ENCODE assay signal across 17 cellular contexts in the genomic region with DNA sequence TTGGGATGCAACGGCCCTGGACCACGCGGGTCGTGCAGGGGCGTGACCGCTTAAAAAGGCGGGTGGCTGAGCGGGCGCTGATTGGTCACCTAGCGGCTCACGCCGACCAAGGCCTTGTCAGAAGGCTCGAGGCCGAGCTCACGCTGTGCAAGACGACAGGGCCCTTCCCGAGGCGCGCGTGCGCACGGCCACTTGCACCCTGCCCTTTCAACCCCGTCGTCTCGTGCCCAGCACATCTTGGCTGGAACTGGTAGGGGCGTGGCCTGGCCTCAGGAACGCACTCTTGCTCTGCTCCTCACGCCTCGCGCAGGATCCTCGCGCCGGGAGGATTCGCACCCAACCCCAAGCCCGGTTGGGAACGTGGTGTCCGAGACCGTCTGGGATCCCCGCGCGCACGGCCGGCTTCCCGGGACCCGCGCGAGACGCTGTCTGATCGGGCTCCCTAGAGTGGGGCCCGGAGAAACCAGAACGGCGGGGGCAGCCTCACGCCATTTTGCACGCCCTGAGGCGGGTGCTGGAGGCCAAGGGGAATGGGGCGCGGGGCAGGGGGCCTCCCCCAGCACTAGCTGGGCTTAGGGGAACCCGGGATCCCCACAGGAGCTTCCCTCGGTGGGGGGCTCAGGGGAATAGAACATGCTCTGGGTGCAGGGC. TPM values are rescaled to one million over a fixed set of nuclear protein-coding genes. Genes with fewer than 3 reads are reported as not detected.
A peak's percentile ranks its signal among the peaks of the same experiment; 100 is the strongest.
DNase-seq lines count a peak whose midpoint lies in the region; ATAC-seq, FAIRE-seq and TF ChIP-seq lines count a peak whose summit lies in the region.
"Had no signal": no experiment of that assay in that cellular context is flagged by ENCODE, and none has a peak within 500 bp of the region (broad histone marks: within the 10 kb centered on the region; RNA-seq: fewer than 3 reads in every experiment).

A gene with protein sequence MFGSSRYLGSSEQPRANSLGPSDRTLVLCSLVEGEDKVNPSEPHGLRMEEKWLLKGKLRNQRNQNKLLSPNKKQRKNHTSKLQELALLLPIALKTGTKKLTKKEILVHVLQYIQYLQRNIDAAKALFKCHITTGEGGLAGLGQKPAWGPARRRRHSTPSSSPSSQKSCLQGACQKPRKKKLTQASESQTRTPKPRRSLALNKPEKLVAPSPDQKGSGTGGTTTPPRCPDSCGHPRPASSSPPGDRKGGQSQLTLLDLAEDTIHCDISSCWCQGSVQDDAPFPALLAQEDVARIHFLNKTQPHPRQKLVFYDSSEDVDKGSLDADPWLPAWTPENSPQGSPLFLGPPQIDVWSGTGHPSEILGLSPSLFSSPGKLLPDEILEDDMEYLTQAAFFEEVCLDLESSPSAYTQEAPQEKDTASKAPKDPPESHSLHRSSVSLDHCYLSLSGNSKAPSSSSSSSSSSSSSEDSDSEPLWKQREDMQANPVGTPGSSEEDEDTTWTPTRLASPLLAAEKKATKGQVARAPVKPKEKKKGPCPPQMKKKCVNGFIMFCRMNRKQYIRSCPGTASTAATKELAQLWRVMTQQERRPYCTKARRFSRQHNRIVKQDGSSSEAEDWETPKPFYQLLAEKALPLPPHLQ (plus strand): TSS at position 280 of the 651 bp plus-strand sequence. CDS start 1,938 bp downstream, outside the sequence.

- peak within 1 kb of the TSS; percentile 31 for H3K4me3 Mint-ChIP-seq in activated CD8-positive, alpha-beta T cell treated with anti-CD3 and anti-CD28 coated beads for 36 hours
- H3K4me3 Mint-ChIP-seq in activated CD8-positive, alpha-beta T cell treated with anti-CD3 and anti-CD28 coated beads, Interleukin-2, amount 10 ng/mL, durations not matched to agents 7 days and 5 days = no peak within 1 kb of the TSS
- peak within 1 kb of the TSS in 5 of 8 donors; percentile 13 to 76 (median 60) for H3K4me3 Mint-ChIP-seq in naive B cell

- peaks cover 27% of the 10 kb centered on the region for H3K79me2 ChIP-seq in GM12878 (ENCODE audit: control insufficient read depth, insufficient read depth, low read length)

- H3K27me3 Mint-ChIP-seq in activated CD8-positive, alpha-beta T cell treated with anti-CD3 and anti-CD28 coated beads for 36 hours = no peaks in the 10 kb centered on the region
- H3K27me3 Mint-ChIP-seq in activated CD8-positive, alpha-beta T cell treated with anti-CD3 and anti-CD28 coated beads, Interleukin-2, amount 10 ng/mL, durations not matched to agents 7 days and 5 days (ENCODE audit: low read depth) = no peaks in the 10 kb centered on the region
- peaks cover 0 to 5% (median 0%) of the 10 kb centered on the region in 3 donors for H3K27me3 Mint-ChIP-seq in naive B cell

- ATAC-seq in activated CD8-positive, alpha-beta T cell treated with anti-CD3 and anti-CD28 coated beads for 36 hours = no peak
- ATAC-seq in activated CD8-positive, alpha-beta T cell treated with anti-CD3 and anti-CD28 coated beads, Interleukin-2, amount 10 ng/mL, durations not matched to agents 7 days and 5 days = no peak
- ATAC-seq in GM12878 (no peak), naive B cell (ENCODE audit: low read depth in 2 of 2) (no peak)

- no peaks in the 10 kb centered on the region for H3K9me3 Mint-ChIP-seq in activated CD8-positive, alpha-beta T cell treated with anti-CD3 and anti-CD28 coated beads for 36 hours
- no peaks in the 10 kb centered on the region for H3K9me3 Mint-ChIP-seq in activated CD8-positive, alpha-beta T cell treated with anti-CD3 and anti-CD28 coated beads, Interleukin-2, amount 10 ng/mL, durations not matched to agents 7 days and 5 days (ENCODE audit: insufficient read depth)
- H3K9me3 Mint-ChIP-seq in naive B cell = no peaks in the 10 kb centered on the region

- no peak within 1 kb of the TSS for H2AFZ ChIP-seq in GM12878 (ENCODE audit: control insufficient read depth, low read depth, low read length)

- RAD21 ChIA-PET in GM12878 (lab: Charles Lee; ENCODE audit: unreplicated experiment) = interaction anchor here (0.9 to 1.4 kb wide), 2 partner anchors 18 to 36 kb away, joined by 3 read pairs; partner anchors contain the start of gene SIX5

- no peak for TF ChIP-seq CTCF in activated CD8-positive, alpha-beta T cell treated with anti-CD3 and anti-CD28 coated beads for 36 hours (IDR thresholded peaks at IDR 0.05)
- TF ChIP-seq CTCF in GM12878 (IDR thresholded peaks at IDR 0.05 in 2 of 3, conservative IDR thresholded peaks at IDR 0.05 in 1 of 3; ENCODE audit: control insufficient read depth in 2 of 3, extremely low read depth in 1 of 3, insufficient read depth in 1 of 3, low read depth in 3 of 3, low read length in 3 of 3) (no peak), testis (IDR thresholded peaks at IDR 0.05) (no peak)

- no peak within 1 kb of the TSS for H3K27ac Mint-ChIP-seq in activated CD8-positive, alpha-beta T cell treated with anti-CD3 and anti-CD28 coated beads for 36 hours
- no peak within 1 kb of the TSS for H3K27ac Mint-ChIP-seq in activated CD8-positive, alpha-beta T cell treated with anti-CD3 and anti-CD28 coated beads, Interleukin-2, amount 10 ng/mL, durations not matched to agents 7 days and 5 days
- peak within 1 kb of the TSS in 3 of 6 donors; percentile 24 to 47 (median 41) for H3K27ac Mint-ChIP-seq in naive B cell

- H3K27ac ChIP-seq in GM12878 (ENCODE audit: control insufficient read depth, insufficient read depth) = no peak within 1 kb of the TSS
- no peak within 1 kb of the TSS for H3K27ac ChIP-seq in testis
- H3K27ac ChIP-seq: BLaER1, HL-60 had no signal

- H3K27me3 ChIP-seq in GM12878 (replicated peaks in 1 of 2; ENCODE audit: control insufficient read depth in 2 of 2, insufficient read depth in 2 of 2, low read length in 1 of 2) (no peaks in the 10 kb centered on the region), testis (no peaks in the 10 kb centered on the region)
- H3K27me3 ChIP-seq: BLaER1 had no signal

- intact Hi-C loops in activated CD8-positive, alpha-beta T cell treated with anti-CD3 and anti-CD28 coated beads for 36 hours (cut with micrococcal nuclease) = no loop called here
- intact Hi-C loops in GM12878 (cut with micrococcal nuclease; ENCODE audit: unreplicated experiment) (loop anchor here (5.0 kb wide), 1 partner anchor 34 kb away; the partner anchor contains the start of gene SIX5), testis (cut with DNase I; ENCODE audit: low total_unique reads) (no loop called here)

- H3K9me3 ChIP-seq in GM12878 (replicated peaks; ENCODE audit: control insufficient read depth, insufficient read depth, low read length) (no peaks in the 10 kb centered on the region), testis (no peaks in the 10 kb centered on the region)
- H3K9me3 ChIP-seq: BLaER1, Caco-2 had no signal

- no peak within 1 kb of the TSS for H3K9ac ChIP-seq in GM12878 (ENCODE audit: control insufficient read depth, insufficient read depth, low read length)
- H3K9ac ChIP-seq: BLaER1 had no signal

- TF ChIP-seq POLR2A in GM12878 (IDR thresholded peaks at IDR 0.05; ENCODE audit: low read depth, low read length) (no peak), testis (IDR thresholded peaks at IDR 0.05) (no peak)

- POLR2A ChIA-PET in activated CD8-positive, alpha-beta T cell treated with anti-CD3 and anti-CD28 coated beads for 36 hours (lab: Charles Lee) = interaction anchor here (0.6 to 0.9 kb wide), 3 partner anchors 16 to 41 kb away, joined by 3 to 4 read pairs (median 3); partner anchors contain the start of genes QPCTL and SNRPD2
- POLR2A ChIA-PET in activated CD8-positive, alpha-beta T cell treated with anti-CD3 and anti-CD28 coated beads, Interleukin-2, amount 10 ng/mL, durations not matched to agents 7 days and 5 days (lab: Charles Lee) = no interaction called here
- POLR2A ChIA-PET in GM12878 (lab: Charles Lee) = no interaction called here

- CTCF ChIA-PET in activated CD8-positive, alpha-beta T cell treated with anti-CD3 and anti-CD28 coated beads for 36 hours (lab: Charles Lee) = interaction anchor here (1.3 to 1.8 kb wide), 2 partner anchors 46 to 84 kb away, joined by 3 to 5 read pairs; no protein-coding TSS in a partner anchor
- CTCF ChIA-PET in activated CD8-positive, alpha-beta T cell treated with anti-CD3 and anti-CD28 coated beads, Interleukin-2, amount 10 ng/mL, durations not matched to agents 7 days and 5 days (lab: Charles Lee) = interaction anchor here (1.4 kb wide), 1 partner anchor 40 kb away, joined by 5 read pairs; no protein-coding TSS in a partner anchor
- CTCF ChIA-PET in GM12878 (lab: Yijun Ruan, JAX) = interaction anchor here (1.1 to 1.6 kb wide), 5 partner anchors 36 to 84 kb away, joined by 3 to 5 read pairs (median 4); partner anchors contain the start of genes QPCTL and SIX5

- DNase-seq in activated CD8-positive, alpha-beta T cell treated with anti-CD3 and anti-CD28 coated beads for 36 hours = no peak
- no peak for DNase-seq in activated CD8-positive, alpha-beta T cell treated with anti-CD3 and anti-CD28 coated beads, Interleukin-2, amount 10 ng/mL, durations not matched to agents 7 days and 5 days
- DNase-seq in GM12878 (ENCODE audit: low read depth, low spot score) (no peak), naive B cell (no peak), testis (peak; percentile 67), cerebellum (ENCODE audit: low spot score) (no peak), OCI-M2 (lab: John Stamatoyannopoulos, UW; ENCODE audit: unreplicated experiment) (no peak), RPMI8226 (no peak)
- DNase-seq: Caco-2, KG1, NCI-H1048, NCI-H146, NCI-H2227 treated with DMSO at 0.1 percent for 48 hours, NCI-H526 treated with DMSO at 0.1 percent for 48 hours, SHP77 had no signal

- H3K4me1 ChIP-seq in GM12878 (ENCODE audit: control insufficient read depth, insufficient read depth, low read length) (peaks cover 4% of the 10 kb centered on the region; the same call in 1 of the 2 replicates), testis (peaks cover 11% of the 10 kb centered on the region)

- H3K36me3 ChIP-seq in GM12878 (ENCODE audit: control insufficient read depth in 2 of 2, insufficient read depth in 2 of 2, low read length in 1 of 2) = no peaks in the 10 kb centered on the region
- H3K36me3 ChIP-seq in testis (ENCODE audit: low read depth, missing control alignments) = no peaks in the 10 kb centered on the region
- H3K36me3 ChIP-seq: BLaER1 had no signal

- no peaks in the 10 kb centered on the region for H4K20me1 ChIP-seq in GM12878 (ENCODE audit: control insufficient read depth, insufficient read depth)

- BruUV-seq in GM12878 (replicated peaks; lab: Mats Ljungman, UMichigan) = no TSS peak

- WGBS in GM12878 (ENCODE audit: insufficient coverage, insufficient replicate concordance, low lambda C conversion rate, missing lambda C conversion rate) = 94% methylated on average over 46 of the region's 59 CpGs
- WGBS in testis, 2 donors = 74 to 83% methylated on average over 10 to 59 of the region's 59 CpGs

- H3K36me3 Mint-ChIP-seq in activated CD8-positive, alpha-beta T cell treated with anti-CD3 and anti-CD28 coated beads for 36 hours (ENCODE audit: low read depth) = peaks cover 1% of the 10 kb centered on the region
- H3K36me3 Mint-ChIP-seq in activated CD8-positive, alpha-beta T cell treated with anti-CD3 and anti-CD28 coated beads, Interleukin-2, amount 10 ng/mL, durations not matched to agents 7 days and 5 days (ENCODE audit: low read depth) = no peaks in the 10 kb centered on the region
- H3K36me3 Mint-ChIP-seq in naive B cell = no peaks in the 10 kb centered on the region

- FAIRE-seq in GM12878 (lab: Jason Lieb, UNC) = no peak

- H3K4me2 ChIP-seq in GM12878 (ENCODE audit: control insufficient read depth, insufficient read depth) = no peak within 1 kb of the TSS
- H3K4me2 ChIP-seq: BLaER1 had no signal

- peaks cover 14% of the 10 kb centered on the region for H3K4me1 Mint-ChIP-seq in activated CD8-positive, alpha-beta T cell treated with anti-CD3 and anti-CD28 coated beads for 36 hours (ENCODE audit: low read depth)
- H3K4me1 Mint-ChIP-seq in activated CD8-positive, alpha-beta T cell treated with anti-CD3 and anti-CD28 coated beads, Interleukin-2, amount 10 ng/mL, durations not matched to agents 7 days and 5 days (ENCODE audit: low read depth) = peaks cover 17% of the 10 kb centered on the region
- peaks cover 19 to 28% (median 26%) of the 10 kb centered on the region in 3 donors for H3K4me1 Mint-ChIP-seq in naive B cell

- TF ChIP-seq EP300 in GM12878 (IDR thresholded peaks at IDR 0.05; ENCODE audit: borderline replicate concordance in 1 of 2, control insufficient read depth in 1 of 2, low read depth in 2 of 2, low read length in 2 of 2) = no peak

- SMC1A ChIA-PET in GM12878 (lab: Charles Lee; ENCODE audit: uncharacterized antibody, unreplicated experiment) = interaction anchor here (1.7 kb wide), 1 partner anchor 16 kb away, joined by 8 read pairs; no protein-coding TSS in a partner anchor

- no peak within 1 kb of the TSS for H3K4me3 ChIP-seq in GM12878
- H3K4me3 ChIP-seq in testis = peak within 1 kb of the TSS; percentile 9 to 51
- H3K4me3 ChIP-seq: BLaER1 had no signal

- in situ Hi-C loops in GM12878 (cut with MboI) = no loop called here

- no peak for TF ChIP-seq RAD21 in GM12878 (IDR thresholded peaks at IDR 0.05; ENCODE audit: insufficient read depth, low read depth, low read length)

RNA-seq across cellular contexts. Expression of the gene that starts here (rescaled TPM):
- total RNA-seq in activated CD8-positive, alpha-beta T cell treated with anti-CD3 and anti-CD28 coated beads for 36 hours = not detected
- total RNA-seq in activated CD8-positive, alpha-beta T cell treated with anti-CD3 and anti-CD28 coated beads, Interleukin-2, amount 10 ng/mL, durations not matched to agents 7 days and 5 days = not detected
- total RNA-seq in GM12878 (2013; cell fraction: nucleolus; rRNA removed) = not detected in 2 replicates
- 0.11 and 0.17 TPM in 2 replicates for total RNA-seq in GM12878 (2014; rRNA removed)
- total RNA-seq in GM12878 (2014; rRNA removed; fragmentation: Illumina TruSeq; extraction: Trizol) = not detected in 2 replicates
- total RNA-seq in GM12878 (2021) = not detected in 2 replicates
- not detected for polyA plus RNA-seq in GM12878 (2011; ENCODE audit: low read depth)
- 0.04 and 0.11 TPM in 2 replicates for polyA plus RNA-seq in GM12878 (2011; rRNA removed)
- 0.15 and 0.17 TPM in 2 replicates for polyA plus RNA-seq in GM12878 (2011; cell fraction: cytosol; rRNA removed)
- polyA plus RNA-seq in GM12878 (2011; cell fraction: nucleus; rRNA removed) = 0.15 and 0.16 TPM in 2 replicates
- polyA plus RNA-seq in GM12878 (2012) = 0.07 and 0.08 TPM in 2 replicates
- 0.06 TPM in 1 of 2 replicates, not detected in the other for polyA plus RNA-seq in GM12878 (2014; fragmentation: Illumina TruSeq; extraction: Trizol)
- not detected for polyA plus RNA-seq in GM12878 (2014; fragmentation: Nextera tagmentation; extraction: Ambion mirVana)
- polyA plus RNA-seq in GM12878 (2014; rRNA removed) = 0.04 and 0.05 TPM in 2 replicates
- under 1 TPM; 0.19 to 0.66 TPM for polyA plus RNA-seq in GM12878 (2016; fragmentation: Nextera tagmentation; extraction: Ambion mirVana)
- 0.10 and 0.15 TPM in 2 replicates for polyA minus RNA-seq in GM12878 (2011; rRNA and poly(A)+ RNA removed)
- polyA minus RNA-seq in GM12878 (2011; cell fraction: cytosol; rRNA and poly(A)+ RNA removed) = not detected in 2 replicates
- polyA minus RNA-seq in GM12878 (2011; cell fraction: nucleus; rRNA and poly(A)+ RNA removed) = not detected in 2 replicates
- not detected for polyA plus RNA-seq in naive B cell (ENCODE audit: low read depth in 6 of 6)
- 10 to 100 TPM in 1 of 2 donors, 1 to 10 TPM in 1; 9.2 to 13.8 TPM for total RNA-seq in testis
- 10.4 TPM for polyA plus RNA-seq in testis (ENCODE audit: insufficient read depth, low read depth, low replicate concordance)
- total RNA-seq in cerebellum = not detected
- total RNA-seq: Caco-2 had no signal

Comparison
In these comparisons a context has a peak if more than half of its experiments do, and no peak if none do; other contexts are left out.
1. RNA of the gene that starts here (total RNA-seq): 9.2 to 13.8 TPM in testis; not detected in activated CD8-positive, alpha-beta T cell treated with anti-CD3 and anti-CD28 coated beads for 36 hours, not detected in activated CD8-positive, alpha-beta T cell treated with anti-CD3 and anti-CD28 coated beads, Interleukin-2, amount 10 ng/mL, durations not matched to agents 7 days and 5 days, 0.11 to 0.17 TPM in GM12878 and not detected in cerebellum (single experiment); every median in the first group is over 4 times any median in the second.